In the genomic region with DNA sequence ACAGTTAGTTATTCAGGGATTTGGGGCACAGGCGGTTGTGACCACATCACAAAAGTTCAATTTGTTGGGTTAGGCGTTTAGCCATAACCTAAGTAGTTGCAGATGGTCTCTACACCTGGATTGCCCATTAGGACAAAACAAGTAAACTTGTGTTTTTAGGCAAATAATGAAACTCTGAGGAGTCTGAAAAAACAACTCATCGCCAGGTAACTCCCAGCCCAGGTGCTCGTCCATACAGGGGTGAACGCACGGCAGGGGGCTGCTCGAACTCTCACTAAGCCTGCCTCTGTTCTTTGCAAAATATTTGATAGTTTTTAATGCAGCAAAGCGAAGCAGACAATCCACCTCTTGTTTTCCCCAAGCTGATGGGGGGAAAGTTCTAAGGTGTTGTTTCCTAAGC, we compare ENCODE assay signal across 14 cellular contexts. TPM values are rescaled to one million over a fixed set of nuclear protein-coding genes. Genes with fewer than 3 reads are reported as not detected.
DNase-seq lines count a peak whose midpoint lies in the region; ATAC-seq and TF ChIP-seq lines count a peak whose summit lies in the region.
"Had no signal": no experiment of that assay in that cellular context is flagged by ENCODE, and none has a peak within 500 bp of the region (broad histone marks: within the 10 kb centered on the region; RNA-seq: fewer than 3 reads in every experiment).

No MANE protein-coding gene starts in this region.

- POLR2A ChIA-PET in GM10248 (lab: Yijun Ruan, JAX), result interaction anchor here (0.5 to 0.7 kb wide), 4 partner anchors 33 to 381 kb away, joined by 3 to 4 read pairs (median 4); no protein-coding TSS in a partner anchor
- POLR2A ChIA-PET in PC-9 (lab: Charles Lee; ENCODE audit: unreplicated experiment), result no interaction called here

- peak overlapping the region; percentile 86 for H3K9ac ChIP-seq in DND-41 (ENCODE audit: low read depth, low read length)

- CTCF ChIA-PET in GM10248 (lab: Yijun Ruan, JAX), result interaction anchor here (1.0 to 2.2 kb wide), 7 partner anchors 9 to 113 kb away, joined by 3 to 7 read pairs (median 5); no protein-coding TSS in a partner anchor
- CTCF ChIA-PET in PC-9 (lab: Charles Lee), result no interaction called here

- peaks cover 44 to 57% of the 10 kb centered on the region in 2 donors for H3K36me3 Mint-ChIP-seq in activated naive CD4-positive, alpha-beta T cell treated with anti-CD3 and anti-CD28 coated beads, Interleukin-2, amount 50 U/mL, for 72 hours
- peaks cover 11% of the 10 kb centered on the region for H3K36me3 Mint-ChIP-seq in natural killer cell

- H3K9me3 ChIP-seq in DND-41 (ENCODE audit: insufficient read depth, low read length, severe bottlenecking) (no peaks in the 10 kb centered on the region), PC-9 (ENCODE audit: insufficient read depth, low read depth) (no peaks in the 10 kb centered on the region)

- peaks cover 75 to 83% of the 10 kb centered on the region in 2 donors for H3K4me1 Mint-ChIP-seq in natural killer cell

- TF ChIP-seq CTCF in DND-41 (IDR thresholded peaks at IDR 0.05; ENCODE audit: borderline replicate concordance, extremely low read depth, low read length, poor library complexity, severe bottlenecking) (no peak), natural killer cell (IDR thresholded peaks at IDR 0.05) (no peak), GM10248 (IDR thresholded peaks at IDR 0.05; ENCODE audit: control extremely low read depth, extremely low read depth, low read depth, missing control alignments) (no peak), PC-9 (conservative IDR thresholded peaks at IDR 0.05) (no peak)

- intact Hi-C loops in natural killer cell (cut with micrococcal nuclease), result loop anchor here (2.0 to 5.0 kb wide), 4 partner anchors 36 to 559 kb away; a partner anchor contains a TSS
- intact Hi-C loops in PC-9 (cut with micrococcal nuclease; ENCODE audit: unreplicated experiment), result no loop called here

- H3K4me3 ChIP-seq in DND-41 (ENCODE audit: low read depth in 1 of 2, low read length in 2 of 2), result peak overlapping the region; percentile 75 to 84; a peak in 3 of 4 replicates
- H3K4me3 ChIP-seq in Jurkat, Clone E6-1 (ENCODE audit: low read length), result peak overlapping the region; percentile 73
- no peak overlapping the region for H3K4me3 ChIP-seq in PC-9

- H3K27me3 ChIP-seq in DND-41 (ENCODE audit: insufficient read depth, low read length, poor library complexity), result no peaks in the 10 kb centered on the region
- H3K27me3 ChIP-seq in PC-9 (ENCODE audit: insufficient read depth, low read depth), result no peaks in the 10 kb centered on the region

- no TSS peak for BruUV-seq in PC-9 (replicated peaks; lab: Mats Ljungman, UMichigan)

- H4K20me1 ChIP-seq in DND-41 (ENCODE audit: insufficient read depth, low read length), result peaks cover 32% of the 10 kb centered on the region
- no peaks in the 10 kb centered on the region for H4K20me1 ChIP-seq in PC-9 (ENCODE audit: insufficient read depth)

- H3K79me2 ChIP-seq in DND-41 (ENCODE audit: insufficient read depth, low read length) (peaks cover 99% of the 10 kb centered on the region), PC-9 (ENCODE audit: low read depth) (no peaks in the 10 kb centered on the region)

- H3K27me3 Mint-ChIP-seq in natural killer cell (ENCODE audit: low read depth in 2 of 2), result no peaks in the 10 kb centered on the region

- peak overlapping the region; percentile 100 for H3K4me3 Mint-ChIP-seq in natural killer cell
- H3K4me3 Mint-ChIP-seq: HFFc6 had no signal

- H3K9me2 ChIP-seq in PC-9 (ENCODE audit: insufficient read depth), result no peaks in the 10 kb centered on the region

- H3K36me3 ChIP-seq in DND-41 (ENCODE audit: insufficient read depth, low read length) (peaks cover 26% of the 10 kb centered on the region), PC-9 (ENCODE audit: low read depth) (no peaks in the 10 kb centered on the region)

- no peaks in the 10 kb centered on the region for H3F3A ChIP-seq in PC-9 (ENCODE audit: insufficient read depth, low read depth)

- DNase-seq in DND-41 (peak; percentile 57), natural killer cell (no peak), GM10248 (ENCODE audit: extremely low spot score) (no peak), PC-9 (no peak)
- DNase-seq in Jurkat, Clone E6-1 (ENCODE audit: low read depth, low spot score), result no peak
- peak in 1 of 2 donors; percentile 22 for DNase-seq in activated naive CD4-positive, alpha-beta T cell treated with anti-CD3 and anti-CD28 coated beads, Interleukin-2, amount 50 U/mL, for 72 hours (ENCODE audit: low spot score in 2 of 2)
- DNase-seq: foreskin fibroblast, HFFc6, kidney glomerular epithelial cell, NCI-H226 had no signal

- peak overlapping the region; percentile 74 for H3K4me2 ChIP-seq in DND-41 (ENCODE audit: insufficient read depth, low read length)
- H3K4me2 ChIP-seq in PC-9, result no peak overlapping the region

- H3K4me1 ChIP-seq in DND-41 (ENCODE audit: insufficient read depth, low read length) (peaks cover 62% of the 10 kb centered on the region), PC-9 (replicated peaks; ENCODE audit: insufficient read depth) (peaks cover 16% of the 10 kb centered on the region)

- no peaks in the 10 kb centered on the region for H3K9me3 Mint-ChIP-seq in activated naive CD4-positive, alpha-beta T cell treated with anti-CD3 and anti-CD28 coated beads, Interleukin-2, amount 50 U/mL, for 72 hours
- no peaks in the 10 kb centered on the region for H3K9me3 Mint-ChIP-seq in natural killer cell
- H3K9me3 Mint-ChIP-seq: HFFc6 had no signal

- H3K27ac ChIP-seq in DND-41 (ENCODE audit: low read length) (peak overlapping the region; percentile 98), PC-9 (no peak overlapping the region)
- H3K27ac ChIP-seq: RWPE1, VCaP had no signal

- ATAC-seq in DND-41 (ENCODE audit: insufficient read depth, low read depth) (no peak), natural killer cell (no peak), HG02798 (IDR thresholded peaks at IDR 0.05; ENCODE audit: poor library complexity, unreplicated experiment) (no peak)
- ATAC-seq in activated naive CD4-positive, alpha-beta T cell treated with anti-CD3 and anti-CD28 coated beads, Interleukin-2, amount 50 U/mL, for 72 hours, result no peak

- peak overlapping the region; percentile 98 to 100 for H3K27ac Mint-ChIP-seq in activated naive CD4-positive, alpha-beta T cell treated with anti-CD3 and anti-CD28 coated beads, Interleukin-2, amount 50 U/mL, for 72 hours
- H3K27ac Mint-ChIP-seq in natural killer cell, result peak overlapping the region; percentile 99 to 100
- H3K27ac Mint-ChIP-seq: HFFc6 had no signal

- H2AFZ ChIP-seq in DND-41 (ENCODE audit: low read depth, low read length) (no peak overlapping the region), PC-9 (no peak overlapping the region)

RNA-seq across cellular contexts. Expression of a gene that starts 0.6 kb away (rescaled TPM):
- 136 TPM for polyA plus RNA-seq in Jurkat, Clone E6-1 (2012; ENCODE audit: insufficient read depth, insufficient read length)
- 10 to 100 TPM; 81.2 to 82.9 TPM for total RNA-seq in activated naive CD4-positive, alpha-beta T cell treated with anti-CD3 and anti-CD28 coated beads, Interleukin-2, amount 50 U/mL, for 72 hours
- total RNA-seq in natural killer cell (100 to 1,000 TPM; 195 to 233 (median 195) TPM), PC-9 (2021) (not detected in 2 replicates)
- total RNA-seq: HFFc6, osteocyte had no signal

Comparison
In these comparisons a context has a peak if more than half of its experiments do, and no peak if none do; other contexts are left out.
1. RNA of a gene that starts 0.6 kb away (total RNA-seq): 195 to 233 TPM in natural killer cell and 81.2 to 82.9 TPM in activated naive CD4-positive, alpha-beta T cell treated with anti-CD3 and anti-CD28 coated beads, Interleukin-2, amount 50 U/mL, for 72 hours; not detected in PC-9; every median in the first group is over 10 times any median in the second.